Comparison of ENCODE assay signal across 15 cellular contexts in the genomic region with DNA sequence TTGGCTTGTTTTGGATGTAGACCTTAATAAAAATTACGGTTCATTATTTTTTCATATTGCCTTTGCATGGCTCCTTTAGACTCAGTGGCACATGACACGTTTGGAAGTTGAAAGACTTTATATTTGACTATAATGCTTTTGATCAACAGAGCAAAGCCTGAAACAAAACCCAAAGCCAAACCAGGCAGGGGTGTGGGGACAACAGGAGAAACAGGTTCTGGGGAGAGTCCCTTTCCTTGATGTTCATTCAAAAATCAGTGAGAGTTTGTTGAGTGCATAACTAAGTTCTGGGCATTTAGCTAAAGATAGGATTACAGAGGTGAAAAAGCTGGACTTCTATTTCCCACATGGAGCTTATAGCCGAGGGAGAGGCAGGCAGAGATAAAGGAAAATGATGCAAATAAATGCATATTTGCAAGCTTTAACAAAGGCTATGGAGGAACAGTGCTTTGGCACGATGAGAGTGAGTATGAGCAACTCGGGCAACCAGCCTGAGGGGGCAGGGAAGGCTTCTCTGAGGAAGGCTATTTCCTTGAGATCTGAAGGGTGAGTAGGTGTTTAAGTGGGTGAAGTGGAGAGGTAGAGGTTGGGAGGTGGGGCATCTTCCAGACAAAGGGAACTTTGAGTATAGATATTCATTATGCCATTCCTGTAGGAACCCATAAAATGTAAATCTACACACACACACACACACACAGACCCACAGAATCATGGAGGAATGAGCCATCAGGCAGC. TPM values are rescaled to one million over a fixed set of nuclear protein-coding genes. Genes with fewer than 3 reads are reported as not detected.
DNase-seq lines count a peak whose midpoint lies in the region; ATAC-seq and TF ChIP-seq lines count a peak whose summit lies in the region.
"Had no signal": no experiment of that assay in that cellular context is flagged by ENCODE, and none has a peak within 500 bp of the region (broad histone marks: within the 10 kb centered on the region; RNA-seq: fewer than 3 reads in every experiment).

No MANE protein-coding gene starts in this region.

- TF ChIP-seq CTCF in PC-3 (conservative IDR thresholded peaks at IDR 0.05; ENCODE audit: low read depth, low read length), result no peak
- TF ChIP-seq CTCF in parathyroid adenoma (IDR thresholded peaks at IDR 0.05), result no peak
- no peak for TF ChIP-seq CTCF in tibial artery (IDR thresholded peaks at IDR 0.05)

- H3K79me2 ChIP-seq in Karpas-422 (ENCODE audit: low read length) (no peaks in the 10 kb centered on the region), PC-3 (ENCODE audit: low read length) (no peaks in the 10 kb centered on the region), parathyroid adenoma (no peaks in the 10 kb centered on the region)

- H3K4me2 ChIP-seq in Karpas-422 (ENCODE audit: low read depth, low read length, poor library complexity, severe bottlenecking) (peak overlapping the region; percentile 2), PC-3 (ENCODE audit: low read length) (peak overlapping the region; percentile 20), parathyroid adenoma (ENCODE audit: low read length) (peak overlapping the region; percentile 23)

- no peaks in the 10 kb centered on the region for H3F3A ChIP-seq in PC-3 (ENCODE audit: low read length, unreplicated experiment)

- H3K27me3 ChIP-seq in Karpas-422 (ENCODE audit: low read length) (no peaks in the 10 kb centered on the region), PC-3 (ENCODE audit: low read length) (no peaks in the 10 kb centered on the region), parathyroid adenoma (ENCODE audit: control insufficient read depth, insufficient read depth, low read length) (no peaks in the 10 kb centered on the region), tibial artery (peaks cover 0 to 14% of the 10 kb centered on the region in 2 donors)

- H3K9me3 ChIP-seq in Karpas-422 (ENCODE audit: low read length) (no peaks in the 10 kb centered on the region), PC-3 (ENCODE audit: low read length) (no peaks in the 10 kb centered on the region), parathyroid adenoma (ENCODE audit: control insufficient read depth, low read length) (no peaks in the 10 kb centered on the region), tibial artery (no peaks in the 10 kb centered on the region)

- H3K36me3 ChIP-seq in Karpas-422 (ENCODE audit: insufficient read depth, low read length) (no peaks in the 10 kb centered on the region), PC-3 (ENCODE audit: low read depth, low read length) (no peaks in the 10 kb centered on the region), parathyroid adenoma (ENCODE audit: control insufficient read depth, insufficient read depth, low read length) (no peaks in the 10 kb centered on the region), tibial artery (no peaks in the 10 kb centered on the region)

- H3K9ac ChIP-seq in Karpas-422 (ENCODE audit: low read length) (no peak overlapping the region), PC-3 (ENCODE audit: low read length) (no peak overlapping the region), parathyroid adenoma (no peak overlapping the region)

- no peaks in the 10 kb centered on the region for H4K20me1 ChIP-seq in Karpas-422 (ENCODE audit: insufficient read depth, low read depth, low read length)
- no peaks in the 10 kb centered on the region for H4K20me1 ChIP-seq in PC-3 (ENCODE audit: low read length)

- no TSS peak for BruUV-seq in PC-3 (replicated peaks; lab: Mats Ljungman, UMichigan)

- no peak overlapping the region for H3K27ac ChIP-seq in Karpas-422 (ENCODE audit: low read length)
- H3K27ac ChIP-seq in PC-3 (ENCODE audit: low read length), result no peak overlapping the region
- peak overlapping the region; percentile 88 for H3K27ac ChIP-seq in parathyroid adenoma
- H3K27ac ChIP-seq in tibial artery, result no peak overlapping the region

- no peak overlapping the region for H3K4me3 ChIP-seq in Karpas-422 (ENCODE audit: low read length)
- no peak overlapping the region for H3K4me3 ChIP-seq in PC-3 (ENCODE audit: low read length)
- no peak overlapping the region for H3K4me3 ChIP-seq in parathyroid adenoma (ENCODE audit: low read depth, low read length)
- H3K4me3 ChIP-seq in tibial artery, result no peak overlapping the region

- CTCF ChIA-PET in PC-3 (lab: Charles Lee), result no interaction called here

- no peak for ATAC-seq in PC-3
- ATAC-seq in esophagus mucosa, result peak; percentile 78
- no peak for ATAC-seq in GM19035 (IDR thresholded peaks at IDR 0.05; ENCODE audit: unreplicated experiment)
- ATAC-seq in GM19397 (IDR thresholded peaks at IDR 0.05; ENCODE audit: unreplicated experiment), result no peak
- ATAC-seq: CD8-positive, alpha-beta T cell had no signal

- H3K4me1 ChIP-seq in Karpas-422 (ENCODE audit: low read length) (peaks cover 62% of the 10 kb centered on the region), PC-3 (ENCODE audit: insufficient read depth, low read length) (peaks cover 29% of the 10 kb centered on the region), parathyroid adenoma (peaks cover 77% of the 10 kb centered on the region), tibial artery (no peaks in the 10 kb centered on the region)

- POLR2A ChIA-PET in PC-3 (lab: Charles Lee; ENCODE audit: unreplicated experiment), result interaction anchor here (0.5 kb wide), 1 partner anchor 89 kb away, joined by 7 read pairs; no protein-coding TSS in a partner anchor

- intact Hi-C loops in PC-3 (cut with micrococcal nuclease), result no loop called here
- intact Hi-C loops in tibial artery (cut with DNase I; ENCODE audit: low total_unique reads), result no loop called here

- no peak overlapping the region for H2AFZ ChIP-seq in Karpas-422 (ENCODE audit: low read length)
- H2AFZ ChIP-seq in PC-3 (ENCODE audit: low read length), result no peak overlapping the region
- peak overlapping the region; percentile 22 for H2AFZ ChIP-seq in parathyroid adenoma

- H3K9me2 ChIP-seq in Karpas-422 (replicated peaks; ENCODE audit: insufficient read depth, low read length), result no peaks in the 10 kb centered on the region
- H3K9me2 ChIP-seq in PC-3 (replicated peaks; ENCODE audit: low read length), result no peaks in the 10 kb centered on the region

- no peak for DNase-seq in Karpas-422
- peak; percentile 20 for DNase-seq in PC-3
- no peak for DNase-seq in NCI-H1436 (lab: John Stamatoyannopoulos, UW)
- DNase-seq in tibial artery, result no peak
- DNase-seq: CD8-positive, alpha-beta T cell; HCEC 1CT; IMR-90; NCI-H2107; NCI-H446; NCI-H82; SHP77 treated with DMSO at 0.1 percent for 48 hours had no signal

RNA-seq across cellular contexts. Expression of a gene that starts 34.5 kb away (rescaled TPM):
- 7.1 and 15.7 TPM in 2 replicates for total RNA-seq in Karpas-422 (2014; rRNA removed; shearing (Covaris generic); ENCODE audit: low replicate concordance)
- total RNA-seq in PC-3 (2014; rRNA removed) (13.6 and 14.7 TPM in 2 replicates), esophagus mucosa (39.0 TPM)
